In genomic region chr6:37302086-37302686, GRCh38 we compare ENCODE assay signal across 1 cellular context.
TF ChIP-seq lines count a peak whose summit lies in the region.

No MANE protein-coding gene starts in this region.

TF ChIP-seq in K562, 482 proteins besides CTCF, POLR2A, EP300 and RAD21 (continued from another document and continues in another):
- TF ChIP-seq RREB1 (CRISPR knock-in tag; IDR thresholded peaks at IDR 0.05) (no peak), ZNF133 (CRISPR knock-in tag; IDR thresholded peaks at IDR 0.05) (no peak), MTA1 (IDR thresholded peaks at IDR 0.05; ENCODE audit: borderline replicate concordance) (peak; percentile 96), MXI1 (IDR thresholded peaks at IDR 0.05; ENCODE audit: low read depth, low read length) (peak; percentile 83; the same call in 1 of the 2 replicates), ZBTB33 (CRISPR knock-in tag; IDR thresholded peaks at IDR 0.05) (peak; percentile 57), ZNF449 (CRISPR knock-in tag; IDR thresholded peaks at IDR 0.05) (peak; percentile 95), SIN3B (IDR thresholded peaks at IDR 0.05; ENCODE audit: low read depth) (no peak), SMAD3 (CRISPR knock-in tag; conservative IDR thresholded peaks at IDR 0.05) (peak; percentile 98), ZNF512 (tag; IDR thresholded peaks at IDR 0.05) (no peak), GABPB1 (CRISPR knock-in tag; IDR thresholded peaks at IDR 0.05) (no peak; the same call in 1 of the 2 replicates), ZBTB8A (IDR thresholded peaks at IDR 0.05; ENCODE audit: partially characterized antibody) (no peak), ZBTB2 (IDR thresholded peaks at IDR 0.05) (peak; percentile 78; the same call in 1 of the 2 replicates), ARID4B (CRISPR knock-in tag; IDR thresholded peaks at IDR 0.05) (no peak), GABPB2 (CRISPR knock-in tag; conservative IDR thresholded peaks at IDR 0.05) (no peak), PRMT5 (CRISPR knock-in tag; IDR thresholded peaks at IDR 0.05) (no peak), HNRNPUL1 (IDR thresholded peaks at IDR 0.05; ENCODE audit: low read length) (no peak), SIN3A (IDR thresholded peaks at IDR 0.05; ENCODE audit: borderline replicate concordance in 2 of 2, control insufficient read depth in 1 of 2, low read depth in 2 of 2, low read length in 2 of 2) (no peak), KDM4B (IDR thresholded peaks at IDR 0.05; ENCODE audit: borderline replicate concordance in 2 of 2, low read depth in 1 of 2) (peak in 1 of 2 experiments; percentile 52; a peak in 1 of 4 replicates), HOMEZ (CRISPR knock-in tag; IDR thresholded peaks at IDR 0.05) (no peak), CBFA2T2 (conservative IDR thresholded peaks at IDR 0.05) (peak; percentile 100), NR2C2 (CRISPR knock-in tag; IDR thresholded peaks at IDR 0.05) (no peak), NR2C2 (tag; IDR thresholded peaks at IDR 0.05) (peak; percentile 80; the same call in 1 of the 2 replicates), TOE1 (IDR thresholded peaks at IDR 0.05; ENCODE audit: borderline replicate concordance) (peak; percentile 77; the same call in 1 of the 2 replicates), TOE1 (CRISPR knock-in tag; IDR thresholded peaks at IDR 0.05; ENCODE audit: borderline replicate concordance, low read depth) (no peak), MTF1 (CRISPR knock-in tag; IDR thresholded peaks at IDR 0.05; ENCODE audit: borderline replicate concordance) (peak; percentile 77; the same call in 1 of the 2 replicates), POLR2AphosphoS5 (IDR thresholded peaks at IDR 0.05; ENCODE audit: control insufficient read depth, insufficient read depth, low read depth, low read length) (peak; percentile 100), ZNF507 (tag; conservative IDR thresholded peaks at IDR 0.05) (no peak), ZNF75A (CRISPR knock-in tag; IDR thresholded peaks at IDR 0.05) (peak; percentile 75), ZBTB12 (CRISPR knock-in tag; IDR thresholded peaks at IDR 0.05) (peak; percentile 73; the same call in 1 of the 2 replicates), TFAM (CRISPR knock-in tag; conservative IDR thresholded peaks at IDR 0.05) (no peak), BMI1 (IDR thresholded peaks at IDR 0.05; ENCODE audit: low read length) (0 out of 2 replicates have a peak, but pooled peaks have one; percentile 17), MEF2A (IDR thresholded peaks at IDR 0.05; ENCODE audit: control insufficient read depth, low read depth, low read length) (peak; percentile 80), FOXK2 (conservative IDR thresholded peaks at IDR 0.05 in 1 of 2, IDR thresholded peaks at IDR 0.05 in 1 of 2; ENCODE audit: low read depth in 2 of 2) (no peak; a peak in 2 of 4 replicates)
